Comparison of ENCODE assay signal across 16 cellular contexts in genomic region chr22:26558246-26558895, GRCh38. TPM values are rescaled to one million over a fixed set of nuclear protein-coding genes. Genes with fewer than 3 reads are reported as not detected.
DNase-seq lines count a peak whose midpoint lies in the region; ATAC-seq and TF ChIP-seq lines count a peak whose summit lies in the region.
"Had no signal": no experiment of that assay in that cellular context is flagged by ENCODE, and none has a peak within 500 bp of the region (broad histone marks: within the 10 kb centered on the region; RNA-seq: fewer than 3 reads in every experiment).

No MANE protein-coding gene starts in this region.

- no peak overlapping the region for H2BK120ac ChIP-seq in neuronal stem cell (ENCODE audit: low read depth, low read length)

- H4K91ac ChIP-seq in neuronal stem cell (ENCODE audit: low read depth, low read length, poor library complexity), result no peak overlapping the region

- no peak for TF ChIP-seq EP300 in upper lobe of left lung (IDR thresholded peaks at IDR 0.05)

- H4K8ac ChIP-seq in neuronal stem cell (ENCODE audit: low read depth, low read length), result no peak overlapping the region

- H2AFZ ChIP-seq in neuronal stem cell (ENCODE audit: low read length), result no peak overlapping the region

- no peaks in the 10 kb centered on the region for H3K27me3 ChIP-seq in BLaER1 treated with 17β-estradiol and CSF1 and Interleukin-3, amounts not matched to agents 10 nM and 100 nM
- H3K27me3 ChIP-seq in HUES64 (ENCODE audit: insufficient read depth, low read length) (no peaks in the 10 kb centered on the region), neuronal stem cell (ENCODE audit: control insufficient read depth in 3 of 3, insufficient read depth in 3 of 3, low read depth in 1 of 3, low read length in 3 of 3) (no peaks in the 10 kb centered on the region), upper lobe of left lung (no peaks in the 10 kb centered on the region)
- H3K27me3 ChIP-seq: heart right ventricle, stomach had no signal

- H3K36me3 ChIP-seq in BLaER1 treated with 17β-estradiol and CSF1 and Interleukin-3, amounts not matched to agents 10 nM and 100 nM, result peaks cover 0 to 57% (median 18%) of the 10 kb centered on the region in 11 experiments; a peak in 15 of 22 replicates
- H3K36me3 ChIP-seq in HUES64 (ENCODE audit: insufficient read depth, low read length) (no peaks in the 10 kb centered on the region), neuronal stem cell (replicated peaks in 1 of 2; ENCODE audit: control insufficient read depth in 2 of 2, insufficient read depth in 2 of 2, low read length in 2 of 2) (peaks cover 0 to 21% of the 10 kb centered on the region in 2 donors), upper lobe of left lung (peaks cover 0 to 4% (median 0%) of the 10 kb centered on the region in 4 donors)
- H3K36me3 ChIP-seq: heart right ventricle, stomach had no signal

- no peaks in the 10 kb centered on the region for H3K9me3 Mint-ChIP-seq in central memory CD8-positive, alpha-beta T cell
- H3K9me3 Mint-ChIP-seq: activated naive CD4-positive, alpha-beta T cell treated with anti-CD3 and anti-CD28 coated beads for 36 hours had no signal

- no peak overlapping the region for H2BK12ac ChIP-seq in neuronal stem cell (ENCODE audit: low read length)

- no peak overlapping the region for H2BK15ac ChIP-seq in neuronal stem cell (ENCODE audit: low read length)

- no peak for DNase-seq in central memory CD8-positive, alpha-beta T cell (ENCODE audit: low spot score in 2 of 2)
- DNase-seq in neuronal stem cell (ENCODE audit: low spot score) (no peak), OCI-M2 (lab: John Stamatoyannopoulos, UW; ENCODE audit: unreplicated experiment) (no peak), upper lobe of left lung (no peak), RKO (ENCODE audit: low spot score) (no peak)
- DNase-seq: activated naive CD4-positive, alpha-beta T cell treated with anti-CD3 and anti-CD28 coated beads for 36 hours; effector CD4-positive, alpha-beta T cell; heart right ventricle; Kasumi-1; stimulated activated CD4-positive, alpha-beta T cell treated with anti-CD3 and anti-CD28 coated beads, Interleukin-4, amount 100 ng/mL, for 4 hours; stomach; SW 1271 had no signal

- no peaks in the 10 kb centered on the region for H3K27me3 Mint-ChIP-seq in central memory CD8-positive, alpha-beta T cell

- H2AK5ac ChIP-seq in neuronal stem cell (ENCODE audit: low read depth, low read length), result no peak overlapping the region

- ATAC-seq in central memory CD8-positive, alpha-beta T cell (replicated peaks; ENCODE audit: extremely low read depth, poor library complexity, severe bottlenecking), result no peak
- ATAC-seq in GM21528 (IDR thresholded peaks at IDR 0.05; ENCODE audit: low FRiP score, unreplicated experiment) (no peak), upper lobe of left lung (ENCODE audit: low FRiP score in 2 of 2) (no peak)
- ATAC-seq: heart right ventricle had no signal

- H4K20me1 ChIP-seq in BLaER1 treated with 17β-estradiol and CSF1 and Interleukin-3, amounts not matched to agents 10 nM and 100 nM, result peaks cover 11 to 96% (median 45%) of the 10 kb centered on the region in 11 experiments; a peak in 17 of 22 replicates

- H3K9ac ChIP-seq in BLaER1 treated with 17β-estradiol and CSF1 and Interleukin-3, amounts not matched to agents 10 nM and 100 nM, result peak overlapping the region in 7 of 11 experiments; percentile 0 to 34 (median 22); a peak in 4 of 22 replicates
- H3K9ac ChIP-seq in HUES64 (ENCODE audit: low read depth, low read length), result no peak overlapping the region
- no peak overlapping the region for H3K9ac ChIP-seq in neuronal stem cell (ENCODE audit: low read depth, low read length, poor library complexity)

- no peak overlapping the region for H3K23ac ChIP-seq in neuronal stem cell (ENCODE audit: low read depth, low read length, poor library complexity)

- no peak for TF ChIP-seq POLR2A in upper lobe of left lung (IDR thresholded peaks at IDR 0.05)

- peak overlapping the region in 6 of 11 experiments; percentile 20 to 52 (median 44); a peak in 10 of 22 replicates for H3K27ac ChIP-seq in BLaER1 treated with 17β-estradiol and CSF1 and Interleukin-3, amounts not matched to agents 10 nM and 100 nM
- peak overlapping the region; percentile 10; the same call in 1 of the 2 replicates for H3K27ac ChIP-seq in HUES64 (ENCODE audit: low read depth, low read length)
- no peak overlapping the region for H3K27ac ChIP-seq in neuronal stem cell (replicated peaks; ENCODE audit: low read length)
- H3K27ac ChIP-seq in upper lobe of left lung, result no peak overlapping the region
- H3K27ac ChIP-seq: stomach had no signal

- H3K4me3 Mint-ChIP-seq in central memory CD8-positive, alpha-beta T cell, result no peak overlapping the region
- H3K4me3 Mint-ChIP-seq: activated naive CD4-positive, alpha-beta T cell treated with anti-CD3 and anti-CD28 coated beads for 36 hours had no signal

- H3K9me3 ChIP-seq in BLaER1 treated with 17β-estradiol and CSF1 and Interleukin-3, amounts not matched to agents 10 nM and 100 nM (replicated peaks in 1 of 11), result no peaks in the 10 kb centered on the region
- H3K9me3 ChIP-seq in HUES64 (ENCODE audit: insufficient read depth, low read depth, low read length) (no peaks in the 10 kb centered on the region), neuronal stem cell (replicated peaks in 1 of 2; ENCODE audit: control insufficient read depth in 2 of 2, insufficient read depth in 1 of 2, low read depth in 1 of 2, low read length in 2 of 2) (no peaks in the 10 kb centered on the region), upper lobe of left lung (no peaks in the 10 kb centered on the region)
- H3K9me3 ChIP-seq: heart right ventricle, stomach had no signal

- peak overlapping the region; percentile 80 for H3K18ac ChIP-seq in neuronal stem cell (ENCODE audit: low read length)

- peaks cover 2% of the 10 kb centered on the region for H3K79me1 ChIP-seq in neuronal stem cell (ENCODE audit: low read depth, low read length)

- no peak overlapping the region for H2BK5ac ChIP-seq in neuronal stem cell (ENCODE audit: low read length)

- no peak for TF ChIP-seq CTCF in upper lobe of left lung (IDR thresholded peaks at IDR 0.05)

- peaks cover 34 to 65% (median 48%) of the 10 kb centered on the region in 10 experiments for H3K4me1 ChIP-seq in BLaER1 treated with 17β-estradiol and CSF1 and Interleukin-3, amounts not matched to agents 10 nM and 100 nM
- H3K4me1 ChIP-seq in HUES64 (ENCODE audit: insufficient read depth, low read length) (peaks cover 18% of the 10 kb centered on the region), neuronal stem cell (ENCODE audit: control insufficient read depth in 2 of 2, insufficient read depth in 1 of 2, low read depth in 1 of 2, low read length in 2 of 2) (peaks cover 2 to 20% of the 10 kb centered on the region in 2 donors), upper lobe of left lung (peaks cover 13 to 49% (median 16%) of the 10 kb centered on the region in 4 donors)

- H3K4ac ChIP-seq in neuronal stem cell (ENCODE audit: low read length), result no peak overlapping the region

- H3K27ac Mint-ChIP-seq in central memory CD8-positive, alpha-beta T cell (ENCODE audit: low read depth), result peak overlapping the region; percentile 83
- H3K27ac Mint-ChIP-seq: activated naive CD4-positive, alpha-beta T cell treated with anti-CD3 and anti-CD28 coated beads for 36 hours had no signal

- peaks cover 77% of the 10 kb centered on the region for H3K4me1 Mint-ChIP-seq in central memory CD8-positive, alpha-beta T cell

- peaks cover 19% of the 10 kb centered on the region for H3K36me3 Mint-ChIP-seq in central memory CD8-positive, alpha-beta T cell (ENCODE audit: insufficient read depth)

- no peak overlapping the region for H3K14ac ChIP-seq in neuronal stem cell (ENCODE audit: low read length)

- peak overlapping the region in 3 of 11 experiments; percentile 2 to 17 (median 15); a peak in 5 of 22 replicates for H3K4me2 ChIP-seq in BLaER1 treated with 17β-estradiol and CSF1 and Interleukin-3, amounts not matched to agents 10 nM and 100 nM
- H3K4me2 ChIP-seq in neuronal stem cell (ENCODE audit: insufficient read depth, low read length, poor library complexity, severe bottlenecking), result no peak overlapping the region

- 78% methylated on average over 3 of the region's 3 CpGs for WGBS in HUES64
- WGBS in neuronal stem cell (ENCODE audit: extremely low coverage in 2 of 2, insufficient read length in 2 of 2, insufficient replicate concordance in 1 of 2), 2 donors, result no CpG with 5 or more reads among the region's 3 CpGs
- 66 to 73% methylated on average over 3 of the region's 3 CpGs for WGBS in upper lobe of left lung, 2 donors

- no peak overlapping the region for H3K4me3 ChIP-seq in BLaER1 treated with 17β-estradiol and CSF1 and Interleukin-3, amounts not matched to agents 10 nM and 100 nM
- H3K4me3 ChIP-seq in HUES64 (ENCODE audit: low read length) (no peak overlapping the region), neuronal stem cell (ENCODE audit: low read length in 2 of 2) (no peak overlapping the region), upper lobe of left lung (no peak overlapping the region)
- H3K4me3 ChIP-seq: heart right ventricle, lung, stomach had no signal

RNA-seq across cellular contexts. Expression of gene TPST2, which starts 31.6 kb away (rescaled TPM):
- polyA plus RNA-seq in HUES64 (2013, experiment 1 of 2), result 34.5 TPM
- 35.2 TPM for polyA plus RNA-seq in HUES64 (2013, experiment 2 of 2)
- 19.5 TPM for polyA plus RNA-seq in neuronal stem cell (2013, experiment 1 of 2)
- 18.8 TPM for polyA plus RNA-seq in neuronal stem cell (2013, experiment 2 of 2)
- total RNA-seq in upper lobe of left lung, result 100 to 1,000 TPM in 2 of 6 donors, 10 to 100 TPM in 4; 50.5 to 253 (median 95.8) TPM

RNA-seq across cellular contexts. Expression of gene TFIP11, which starts 46.1 kb away (rescaled TPM):
- 17.7 TPM for polyA plus RNA-seq in HUES64 (2013, experiment 1 of 2)
- polyA plus RNA-seq in HUES64 (2013, experiment 2 of 2), result 17.1 TPM
- 10.5 TPM for polyA plus RNA-seq in neuronal stem cell (2013, experiment 1 of 2)
- 10.7 TPM for polyA plus RNA-seq in neuronal stem cell (2013, experiment 2 of 2)
- total RNA-seq in upper lobe of left lung, result 10 to 100 TPM; 26.3 to 37.7 (median 32.6) TPM

RNA-seq across cellular contexts. Expression of gene CRYBB1, which starts 59.5 kb away (rescaled TPM):
- 4.6 TPM for polyA plus RNA-seq in HUES64 (2013, experiment 1 of 2)
- 3.0 TPM for polyA plus RNA-seq in HUES64 (2013, experiment 2 of 2)
- 0.14 TPM for polyA plus RNA-seq in neuronal stem cell (2013, experiment 1 of 2)
- polyA plus RNA-seq in neuronal stem cell (2013, experiment 2 of 2), result 0.12 TPM
- total RNA-seq in upper lobe of left lung, result under 1 TPM in 2 of 6 donors, not detected in 4; 0.26 to 0.81 TPM
- total RNA-seq: activated naive CD4-positive, alpha-beta T cell treated with anti-CD3 and anti-CD28 coated beads for 36 hours had no signal

Comparison
In these comparisons a context has a peak if more than half of its experiments do, and no peak if none do; other contexts are left out.
1. H3K27ac ChIP-seq: peak in BLaER1 treated with 17β-estradiol and CSF1 and Interleukin-3, amounts not matched to agents 10 nM and 100 nM (6 of 11) and HUES64 (single experiment); none in neuronal stem cell (single experiment) and upper lobe of left lung (0 of 4).
2. H3K9ac ChIP-seq: peak in BLaER1 treated with 17β-estradiol and CSF1 and Interleukin-3, amounts not matched to agents 10 nM and 100 nM (7 of 11); none in HUES64 (single experiment) and neuronal stem cell (single experiment).